In genomic region chr6:32843979-32844838, GRCh38 we compare ENCODE assay signal across 8 cellular contexts. TPM values are rescaled to one million over a fixed set of nuclear protein-coding genes. Genes with fewer than 3 reads are reported as not detected.
DNase-seq lines count a peak whose midpoint lies in the region; ATAC-seq, FAIRE-seq and TF ChIP-seq lines count a peak whose summit lies in the region.

Gene PSMB8 (minus strand): TSS chr6:32844047. CDS start chr6:32843996, 51 bp downstream.

- FAIRE-seq in pancreas (lab: Jason Lieb, UNC), result no peak

- H3K27ac ChIP-seq in pancreas (peak within 1 kb of the TSS; percentile 54 to 97 (median 82)), thyroid gland (peak within 1 kb of the TSS; percentile 78 to 98 (median 89))

- intact Hi-C loops in Right ventricle myocardium superior (cut with DNase I), result no loop called here
- intact Hi-C loops in pancreas (cut with DNase I), result no loop called here
- intact Hi-C loops in thyroid gland (cut with DNase I), result no loop called here

- H3K4me3 ChIP-seq in pancreas (peak within 1 kb of the TSS; percentile 32 to 92 (median 72)), thyroid gland (replicated peaks in 1 of 3) (peak within 1 kb of the TSS; percentile 25 to 82 (median 56))

- no peaks in the 10 kb centered on the region for H3K4me1 ChIP-seq in pancreas
- H3K4me1 ChIP-seq in thyroid gland, result peaks cover 3 to 16% of the 10 kb centered on the region in 2 donors

- H3K27me3 ChIP-seq in pancreas (no peaks in the 10 kb centered on the region), thyroid gland (no peaks in the 10 kb centered on the region)

- peaks cover 6 to 7% (median 7%) of the 10 kb centered on the region in 3 donors for H3K36me3 ChIP-seq in pancreas
- peaks cover 14 to 18% of the 10 kb centered on the region in 2 donors for H3K36me3 ChIP-seq in thyroid gland

- ATAC-seq in HG02759 (IDR thresholded peaks at IDR 0.05; ENCODE audit: unreplicated experiment), result peak; percentile 71
- ATAC-seq in Right ventricle myocardium superior (ENCODE audit: poor library complexity), result peak; percentile 98
- peak; percentile 95 to 99 (median 98) for ATAC-seq in pancreas

- no peaks in the 10 kb centered on the region for H3K9me3 ChIP-seq in pancreas
- no peaks in the 10 kb centered on the region for H3K9me3 ChIP-seq in thyroid gland

- DNase-seq in NCI-H1417 (lab: John Stamatoyannopoulos, UW) (peak; percentile 95 to 98 (median 97)), SW 1271 (lab: John Stamatoyannopoulos, UW) (peak; percentile 92 to 95), Right ventricle myocardium superior (peak; percentile 97), pancreas (peak; percentile 91 to 98 (median 96)), thyroid gland (peak; percentile 98)
- DNase-seq in activated naive CD8-positive, alpha-beta T cell treated with anti-CD3 and anti-CD28 coated beads, Interleukin-2, amount 50 U/mL, for 16 hours (ENCODE audit: low read depth, low spot score), result peak; percentile 98

- WGBS in pancreas, 2 donors, result 0 to 1% methylated on average over 38 to 40 of the region's 40 CpGs
- WGBS in thyroid gland, 2 donors, result 0% methylated on average over 32 to 34 of the region's 40 CpGs

- TF ChIP-seq CTCF in GM12872 (IDR thresholded peaks at IDR 0.05; ENCODE audit: insufficient read depth, low read depth, low read length), result peak; percentile 18; the same call in 1 of the 3 replicates
- no peak for TF ChIP-seq CTCF in pancreas (IDR thresholded peaks at IDR 0.05)
- TF ChIP-seq CTCF in thyroid gland (IDR thresholded peaks at IDR 0.05), result peak in 4 of 6 experiments; percentile 31 to 35 (median 34)

- TF ChIP-seq POLR2A in thyroid gland (IDR thresholded peaks at IDR 0.05), result peak in 1 of 2 donors; percentile 81

RNA-seq across cellular contexts. Expression of gene PSMB8, which starts in this region (rescaled TPM):
- total RNA-seq in Right ventricle myocardium superior, result 16.7 TPM
- total RNA-seq in pancreas, result 10 to 100 TPM in 5 of 6 donors, 1 to 10 TPM in 1; 7.4 to 40.2 (median 11.8) TPM
- 10 to 100 TPM; 27.9 to 35.2 TPM for polyA plus RNA-seq in pancreas
- total RNA-seq in thyroid gland, result 10 to 100 TPM; 27.1 to 46.1 (median 36.3) TPM

Comparison
In these comparisons a context has a peak if more than half of its experiments do, and no peak if none do; other contexts are left out.
1. Peak in every context shown above with its lines: DNase-seq, ATAC-seq, H3K4me3 ChIP-seq and H3K27ac ChIP-seq.
2. CTCF ChIP-seq: peak in GM12872 (single experiment) and thyroid gland (4 of 6); none in pancreas (0 of 4).